17 cellular contexts compared by ENCODE assay signal in genomic region chr7:17183630-17184328, GRCh38.
A peak's percentile ranks its signal among the peaks of the same experiment; 100 is the strongest.
DNase-seq lines count a peak whose midpoint lies in the region; ATAC-seq and TF ChIP-seq lines count a peak whose summit lies in the region.
"Had no signal": no experiment of that assay in that cellular context is flagged by ENCODE, and none has a peak within 500 bp of the region (broad histone marks: within the 10 kb centered on the region; RNA-seq: fewer than 3 reads in every experiment).

No MANE protein-coding gene starts in this region.

- H3K9me3 ChIP-seq in lung (ENCODE audit: control insufficient read depth in 2 of 2, insufficient read depth in 1 of 2, low read length in 1 of 2), result no peaks in the 10 kb centered on the region
- H3K9me3 ChIP-seq: BLaER1 treated with 17β-estradiol and CSF1 and Interleukin-3, amounts not matched to agents 10 nM and 100 nM; esophagus muscularis mucosa had no signal

- TF ChIP-seq CTCF in choroid plexus epithelial cell (conservative IDR thresholded peaks at IDR 0.05; ENCODE audit: low read depth, low read length), result no peak
- TF ChIP-seq CTCF in lung (IDR thresholded peaks at IDR 0.05; ENCODE audit: control extremely low read depth, extremely low read depth), result no peak

- peaks cover 18% of the 10 kb centered on the region for H3K4me1 Mint-ChIP-seq in stimulated activated memory B cell treated with anti-CD40 and anti-IgM and Interleukin-4, amounts not matched to agents 10 μg/mL and 1 μg/mL and 100 μg/mL, for 72 hours

- no peaks in the 10 kb centered on the region for H3K9me3 Mint-ChIP-seq in stimulated activated memory B cell treated with anti-CD40 and anti-IgM and Interleukin-4, amounts not matched to agents 10 μg/mL and 1 μg/mL and 100 μg/mL, for 72 hours
- H3K9me3 Mint-ChIP-seq: activated naive CD4-positive, alpha-beta T cell treated with anti-CD3 and anti-CD28 coated beads, Interleukin-2, amount 50 U/mL, for 24 hours had no signal

- peaks cover 0 to 6% of the 10 kb centered on the region in 2 donors for H3K4me1 ChIP-seq in lung (ENCODE audit: control insufficient read depth in 2 of 2, insufficient read depth in 2 of 2, low read length in 2 of 2)

- no peak overlapping the region for H3K4me3 Mint-ChIP-seq in stimulated activated memory B cell treated with anti-CD40 and anti-IgM and Interleukin-4, amounts not matched to agents 10 μg/mL and 1 μg/mL and 100 μg/mL, for 72 hours
- H3K4me3 Mint-ChIP-seq: activated naive CD4-positive, alpha-beta T cell treated with anti-CD3 and anti-CD28 coated beads, Interleukin-2, amount 50 U/mL, for 24 hours had no signal

- H3K27ac ChIP-seq in lung (ENCODE audit: low read depth in 1 of 2, low read length in 1 of 2), result no peak overlapping the region
- H3K27ac ChIP-seq: BLaER1 treated with 17β-estradiol and CSF1 and Interleukin-3, amounts not matched to agents 10 nM and 100 nM; esophagus muscularis mucosa; VCaP had no signal

- ATAC-seq in lung (ENCODE audit: insufficient read depth, low FRiP score) (peak; percentile 25), GM18502 (IDR thresholded peaks at IDR 0.05; ENCODE audit: poor library complexity, unreplicated experiment) (no peak)
- ATAC-seq in stimulated activated memory B cell treated with anti-CD40 and anti-IgM and Interleukin-4, amounts not matched to agents 10 μg/mL and 1 μg/mL and 100 μg/mL, for 72 hours, result no peak
- ATAC-seq: HCT116 had no signal

- no peaks in the 10 kb centered on the region for H3K36me3 Mint-ChIP-seq in stimulated activated memory B cell treated with anti-CD40 and anti-IgM and Interleukin-4, amounts not matched to agents 10 μg/mL and 1 μg/mL and 100 μg/mL, for 72 hours
- H3K36me3 Mint-ChIP-seq: activated naive CD4-positive, alpha-beta T cell treated with anti-CD3 and anti-CD28 coated beads, Interleukin-2, amount 50 U/mL, for 24 hours had no signal

- no peak overlapping the region for H3K4me3 ChIP-seq in choroid plexus epithelial cell (ENCODE audit: low read depth, low read length)
- no peak overlapping the region for H3K4me3 ChIP-seq in lung
- H3K4me3 ChIP-seq: BLaER1 treated with 17β-estradiol and CSF1 and Interleukin-3, amounts not matched to agents 10 nM and 100 nM; esophagus muscularis mucosa had no signal

- DNase-seq in AG08395 (ENCODE audit: low spot score) (peak; percentile 61), GM04503 (ENCODE audit: low read depth) (peak; percentile 96), choroid plexus epithelial cell (ENCODE audit: low read depth) (peak; percentile 8), lung (ENCODE audit: low spot score) (no peak), activated T-cell treated with anti-CD3 and anti-CD28 coated beads for 4 hours (no peak)
- DNase-seq: activated CD4-positive, alpha-beta T cell treated with anti-CD3 and anti-CD28 coated beads, Interleukin-2, amount 50 U/mL, for 4 hours; NCI-H1930; nucleus accumbens; retina; SHP77 treated with DMSO at 0.1 percent for 48 hours had no signal

- H3K27ac Mint-ChIP-seq in stimulated activated memory B cell treated with anti-CD40 and anti-IgM and Interleukin-4, amounts not matched to agents 10 μg/mL and 1 μg/mL and 100 μg/mL, for 72 hours, result no peak overlapping the region
- H3K27ac Mint-ChIP-seq: activated naive CD4-positive, alpha-beta T cell treated with anti-CD3 and anti-CD28 coated beads, Interleukin-2, amount 50 U/mL, for 24 hours had no signal

- no peaks in the 10 kb centered on the region for H3K36me3 ChIP-seq in lung (ENCODE audit: control insufficient read depth in 2 of 2, insufficient read depth in 2 of 2, low read length in 2 of 2)
- H3K36me3 ChIP-seq: BLaER1 treated with 17β-estradiol and CSF1 and Interleukin-3, amounts not matched to agents 10 nM and 100 nM; esophagus muscularis mucosa had no signal

- 63 to 73% methylated on average over 2 of the region's 2 CpGs for WGBS in lung, 2 donors

- no peaks in the 10 kb centered on the region for H3K27me3 ChIP-seq in lung (ENCODE audit: control insufficient read depth, insufficient read depth)
- H3K27me3 ChIP-seq: BLaER1 treated with 17β-estradiol and CSF1 and Interleukin-3, amounts not matched to agents 10 nM and 100 nM; esophagus muscularis mucosa had no signal

- no peaks in the 10 kb centered on the region for H3K27me3 Mint-ChIP-seq in stimulated activated memory B cell treated with anti-CD40 and anti-IgM and Interleukin-4, amounts not matched to agents 10 μg/mL and 1 μg/mL and 100 μg/mL, for 72 hours
- H3K27me3 Mint-ChIP-seq: activated naive CD4-positive, alpha-beta T cell treated with anti-CD3 and anti-CD28 coated beads, Interleukin-2, amount 50 U/mL, for 24 hours had no signal

Comparison
In these comparisons a context has a peak if more than half of its experiments do, and no peak if none do; other contexts are left out.
1. DNase-seq: peak in AG08395 (single experiment), GM04503 (single experiment) and choroid plexus epithelial cell (single experiment); none in lung (single experiment) and activated T-cell treated with anti-CD3 and anti-CD28 coated beads for 4 hours (single experiment).